Comparison of ENCODE assay signal across 21 cellular contexts in the genomic region with DNA sequence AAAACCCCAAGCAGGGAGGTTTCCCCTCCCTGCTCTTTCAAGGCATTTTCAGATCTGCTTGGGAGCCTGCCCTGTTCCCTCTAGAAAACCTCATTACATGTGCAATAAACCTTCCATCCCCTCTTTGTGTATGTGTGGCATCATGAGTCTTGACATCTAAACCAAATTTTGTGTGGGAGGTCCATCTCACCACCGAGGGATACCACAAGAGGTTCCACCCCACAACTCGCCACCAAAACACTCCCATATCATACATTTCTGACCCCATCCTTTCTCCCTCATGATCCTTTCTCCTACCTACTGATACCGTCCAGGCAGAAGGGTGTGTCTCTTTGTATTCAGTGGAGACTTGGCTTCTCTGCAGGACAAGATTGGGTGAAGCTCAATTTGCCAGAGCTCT.
A peak's percentile ranks its signal among the peaks of the same experiment; 100 is the strongest.
DNase-seq lines count a peak whose midpoint lies in the region; ATAC-seq lines count a peak whose summit lies in the region.
"Had no signal": no experiment of that assay in that cellular context is flagged by ENCODE, and none has a peak within 500 bp of the region (broad histone marks: within the 10 kb centered on the region; RNA-seq: fewer than 3 reads in every experiment).

No MANE protein-coding gene starts in this region.

- no peaks in the 10 kb centered on the region for H3K9me3 ChIP-seq in T-helper 17 cell (ENCODE audit: control insufficient read depth, low read length, poor library complexity, severe bottlenecking)
- H3K9me3 ChIP-seq: A549, breast epithelium, esophagus muscularis mucosa, SJSA1, thoracic aorta had no signal

- H3K4me1 Mint-ChIP-seq in activated CD4-positive, alpha-beta T cell treated with anti-CD3 and anti-CD28 coated beads, Interleukin-2, amount 10 ng/mL, durations not matched to agents 24 days and 14 days = peaks cover 45% of the 10 kb centered on the region
- H3K4me1 Mint-ChIP-seq in T-helper 17 cell (peaks cover 24% of the 10 kb centered on the region), immature natural killer cell (peaks cover 23 to 30% of the 10 kb centered on the region in 2 donors)

- no peaks in the 10 kb centered on the region for H3K36me3 Mint-ChIP-seq in activated CD4-positive, alpha-beta T cell treated with anti-CD3 and anti-CD28 coated beads, Interleukin-2, amount 10 ng/mL, durations not matched to agents 24 days and 14 days (ENCODE audit: low read depth)
- no peaks in the 10 kb centered on the region for H3K36me3 Mint-ChIP-seq in T-helper 17 cell (ENCODE audit: low read depth)
- H3K36me3 Mint-ChIP-seq in immature natural killer cell = peaks cover 0 to 5% (median 0%) of the 10 kb centered on the region in 3 donors
- H3K36me3 Mint-ChIP-seq: CD14-positive monocyte had no signal

- peak overlapping the region; percentile 4 for H3K4me3 Mint-ChIP-seq in activated CD4-positive, alpha-beta T cell treated with anti-CD3 and anti-CD28 coated beads, Interleukin-2, amount 10 ng/mL, durations not matched to agents 24 days and 14 days
- H3K4me3 Mint-ChIP-seq in T-helper 17 cell (peak overlapping the region; percentile 66), immature natural killer cell (peak overlapping the region; percentile 1 to 58 (median 45))

- H3K27ac Mint-ChIP-seq in activated CD4-positive, alpha-beta T cell treated with anti-CD3 and anti-CD28 coated beads, Interleukin-2, amount 10 ng/mL, durations not matched to agents 24 days and 14 days = peak overlapping the region; percentile 58
- H3K27ac Mint-ChIP-seq in T-helper 17 cell = no peak overlapping the region
- peak overlapping the region in 1 of 6 donors; percentile 56 for H3K27ac Mint-ChIP-seq in immature natural killer cell

- no peaks in the 10 kb centered on the region for H3K9me3 Mint-ChIP-seq in activated CD4-positive, alpha-beta T cell treated with anti-CD3 and anti-CD28 coated beads, Interleukin-2, amount 10 ng/mL, durations not matched to agents 24 days and 14 days
- peaks cover 0 to 2% (median 0%) of the 10 kb centered on the region in 6 donors for H3K9me3 Mint-ChIP-seq in immature natural killer cell

- no peak for ATAC-seq in T-helper 17 cell
- ATAC-seq in stimulated activated naive CD8-positive, alpha-beta T cell treated with anti-CD3 and anti-CD28 coated beads, Interleukin-15, Interleukin-2, amounts not matched to agents 100 U/mL and 50 U/mL, for 24 hours = peak; percentile 56
- no peak for ATAC-seq in HG03521 (IDR thresholded peaks at IDR 0.05; ENCODE audit: unreplicated experiment)
- ATAC-seq: A549, left lung had no signal

- H3K27me3 Mint-ChIP-seq in activated CD4-positive, alpha-beta T cell treated with anti-CD3 and anti-CD28 coated beads, Interleukin-2, amount 10 ng/mL, durations not matched to agents 24 days and 14 days = no peaks in the 10 kb centered on the region
- H3K27me3 Mint-ChIP-seq in T-helper 17 cell (no peaks in the 10 kb centered on the region), immature natural killer cell (ENCODE audit: low read depth in 3 of 3) (no peaks in the 10 kb centered on the region)

- intact Hi-C loops in activated CD4-positive, alpha-beta T cell treated with anti-CD3 and anti-CD28 coated beads, Interleukin-2, amount 10 ng/mL, durations not matched to agents 24 days and 14 days (cut with micrococcal nuclease) = no loop called here

- DNase-seq in activated CD4-positive, alpha-beta T cell treated with anti-CD3 and anti-CD28 coated beads, Interleukin-2, amount 10 ng/mL, durations not matched to agents 24 days and 14 days = no peak
- DNase-seq in activated CD4-positive, alpha-beta T cell treated with anti-CD3 and anti-CD28 coated beads, Interleukin-2, amount 50 U/mL, for 48 hours = no peak
- DNase-seq in T-helper 17 cell = no peak
- no peak for DNase-seq in immature natural killer cell
- no peak for DNase-seq in stimulated activated naive CD8-positive, alpha-beta T cell treated with anti-CD3 and anti-CD28 coated beads, Interleukin-15, Interleukin-2, amounts not matched to agents 100 U/mL and 50 U/mL, for 24 hours
- DNase-seq in activated CD8-positive, alpha-beta memory T cell treated with anti-CD3 and anti-CD28 coated beads, Interleukin-2, amount 50 U/mL, for 48 hours = no peak
- no peak for DNase-seq in H4 (ENCODE audit: low spot score)
- DNase-seq: activated CD4-positive, alpha-beta T cell treated with anti-CD3 and anti-CD28 coated beads for 1 hour; DMS53; glutamatergic neuron; left lung; NCI-H1694 treated with DMSO at 0.1 percent for 48 hours; PC-9; stimulated activated CD4-positive, alpha-beta T cell treated with anti-CD3 and anti-CD28 coated beads, Interleukin-2, amount 100 ng/mL, for 48 hours had no signal

Comparison
In these comparisons a context has a peak if more than half of its experiments do, and no peak if none do; other contexts are left out.
1. H3K4me3 Mint-ChIP-seq: peak in every context shown above with its lines; median percentile 66 in T-helper 17 cell; 45 in immature natural killer cell; 4 in activated CD4-positive, alpha-beta T cell treated with anti-CD3 and anti-CD28 coated beads, Interleukin-2, amount 10 ng/mL, durations not matched to agents 24 days and 14 days.